ENCODE assay signal across 22 cellular contexts in the genomic region with DNA sequence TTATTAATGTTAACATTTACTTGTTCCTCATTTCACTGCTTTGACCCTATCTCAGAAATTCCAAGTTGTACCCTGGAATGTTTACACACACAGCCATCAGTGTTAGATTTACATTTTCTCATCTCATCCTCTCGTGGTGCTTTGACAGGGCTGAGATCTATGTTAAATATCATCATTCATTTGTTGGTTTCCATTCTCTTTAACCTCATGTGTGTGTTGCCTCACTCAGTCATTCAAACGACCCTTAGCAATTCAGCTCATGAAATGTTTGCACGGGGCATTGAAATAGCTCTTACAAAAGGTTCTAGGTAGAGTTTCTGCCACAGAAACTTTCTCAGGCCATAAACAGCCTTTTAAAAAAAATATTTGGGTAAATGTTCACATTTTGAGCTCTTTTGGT.
DNase-seq lines count a peak whose midpoint lies in the region; ATAC-seq, FAIRE-seq and TF ChIP-seq lines count a peak whose summit lies in the region.
"Had no signal": no experiment of that assay in that cellular context is flagged by ENCODE, and none has a peak within 500 bp of the region (broad histone marks: within the 10 kb centered on the region; RNA-seq: fewer than 3 reads in every experiment).

No MANE protein-coding gene starts in this region.

- TF ChIP-seq RAD21 in K562 (CRISPR knock-in tag; conservative IDR thresholded peaks at IDR 0.05 in 1 of 2, IDR thresholded peaks at IDR 0.05 in 1 of 2), result no peak

- TF ChIP-seq CTCF in heart left ventricle (IDR thresholded peaks at IDR 0.05) (no peak), K562 (IDR thresholded peaks at IDR 0.05 in 2 of 3, conservative IDR thresholded peaks at IDR 0.05 in 1 of 3; ENCODE audit: insufficient read depth in 2 of 3, low read depth in 1 of 3, low read length in 3 of 3) (no peak), WERI-Rb-1 (IDR thresholded peaks at IDR 0.05; ENCODE audit: low read depth, low read length) (no peak)

- H3K27me3 ChIP-seq in heart left ventricle, result no peaks in the 10 kb centered on the region
- no peaks in the 10 kb centered on the region for H3K27me3 ChIP-seq in K562 (ENCODE audit: control insufficient read depth in 2 of 2, insufficient read depth in 2 of 2, low read length in 2 of 2)
- H3K27me3 ChIP-seq in aorta (ENCODE audit: control insufficient read depth in 1 of 2, insufficient read depth in 2 of 2, low read length in 1 of 2), result no peaks in the 10 kb centered on the region
- H3K27me3 ChIP-seq in WERI-Rb-1 (ENCODE audit: insufficient read depth, low read depth, severe bottlenecking), result peaks cover 32% of the 10 kb centered on the region
- H3K27me3 ChIP-seq: MG63, Peyer's patch, SJCRH30 had no signal

- intact Hi-C loops in heart left ventricle (cut with DNase I) (no loop called here), cardiac septum (cut with DNase I) (no loop called here), K562 (cut with micrococcal nuclease) (loop anchor here (5.0 kb wide), 4 partner anchors 73 to 198 kb away; no protein-coding TSS in a partner anchor), aorta (cut with DNase I) (no loop called here)

- FAIRE-seq in K562 (lab: Jason Lieb, UNC), result no peak
- FAIRE-seq: GM12878 had no signal

- CTCF ChIA-PET in K562 (lab: Yijun Ruan, JAX; ENCODE audit: low intra/inter-chr PET ratio), result no interaction called here

- BruUV-seq in K562 (replicated peaks; lab: Mats Ljungman, UMichigan), result no TSS peak

- H3K36me3 ChIP-seq in heart left ventricle (no peaks in the 10 kb centered on the region), K562 (ENCODE audit: control insufficient read depth, insufficient read depth, low read length) (no peaks in the 10 kb centered on the region), aorta (ENCODE audit: control insufficient read depth in 1 of 2, insufficient read depth in 2 of 2, low read length in 1 of 2) (no peaks in the 10 kb centered on the region), WERI-Rb-1 (no peaks in the 10 kb centered on the region)
- H3K36me3 ChIP-seq: MG63, Peyer's patch, SJCRH30 had no signal

- TF ChIP-seq POLR2A in heart left ventricle (IDR thresholded peaks at IDR 0.05) (no peak), K562 (conservative IDR thresholded peaks at IDR 0.05) (no peak)

- H3K27ac ChIP-seq in heart left ventricle (peak overlapping the region in 11 of 12 donors; percentile 17 to 72 (median 53)), K562 (ENCODE audit: extremely low read depth, low read depth, low read length) (peak overlapping the region; percentile 97), aorta (ENCODE audit: low read depth in 1 of 2, low read length in 2 of 2) (no peak overlapping the region), WERI-Rb-1 (no peak overlapping the region)
- H3K27ac ChIP-seq: GM23248, Peyer's patch, SJCRH30 had no signal

- no peaks in the 10 kb centered on the region for H4K20me1 ChIP-seq in K562 (replicated peaks; ENCODE audit: control insufficient read depth, insufficient read depth, low read length)

- DNase-seq in heart left ventricle (no peak), cardiac septum (ENCODE audit: low spot score) (no peak), K562 (ENCODE audit: extremely low read depth in 1 of 4, low spot score in 3 of 4) (no peak), left lobe of liver (ENCODE audit: low spot score) (no peak), aorta (no peak), WERI-Rb-1 (no peak), GDM1 (lab: John Stamatoyannopoulos, UW) (no peak)
- no peak for DNase-seq in activated CD4-positive, CD25-positive, alpha-beta regulatory T cell treated with anti-CD3 and anti-CD28 coated beads, Interleukin-2, amount 50 U/mL, for 72 hours
- DNase-seq: CD4-positive, alpha-beta T cell; COR-L47; DMS53; H7; KBM-7; MG63; NCI-H1694 treated with DMSO at 0.1 percent for 48 hours; NCI-H2081; NCI-H510A; NCI-H69; SJCRH30 had no signal

- no peak for ATAC-seq in heart left ventricle
- no peak; the same call in 2 of the 3 replicates for ATAC-seq in K562
- ATAC-seq in left lobe of liver, result peak; percentile 38
- peak; percentile 11 for ATAC-seq in aorta (ENCODE audit: low FRiP score)
- ATAC-seq: GM12878 had no signal

- H3K4me3 ChIP-seq in heart left ventricle (no peak overlapping the region), K562 (no peak overlapping the region), aorta (ENCODE audit: low read length in 2 of 2) (no peak overlapping the region), WERI-Rb-1 (ENCODE audit: low read depth, low read length) (no peak overlapping the region)
- H3K4me3 ChIP-seq: GM12878, GM23248, MG63, Peyer's patch, SJCRH30 had no signal

- TF ChIP-seq EP300 in K562 (IDR thresholded peaks at IDR 0.05; ENCODE audit: low read length), result no peak

- peak overlapping the region; percentile 91 for H2AFZ ChIP-seq in K562 (ENCODE audit: low read depth, low read length)
- H2AFZ ChIP-seq: GM23248 had no signal

- POLR2A ChIA-PET in K562 (lab: Yijun Ruan, JAX), result interaction anchor here (0.7 to 3.6 kb wide), 9 partner anchors 10 to 1434 kb away, joined by 3 to 20 read pairs (median 4); no protein-coding TSS in a partner anchor

- H3K79me2 ChIP-seq in K562 (ENCODE audit: control insufficient read depth, insufficient read depth, low read length), result no peaks in the 10 kb centered on the region

- WGBS in heart left ventricle, 4 donors, result 72 to 88% (median 78%) methylated on average over 3 of the region's 3 CpGs
- 4% methylated on average over 3 of the region's 3 CpGs for WGBS in K562 (ENCODE audit: insufficient coverage, low coverage, missing lambda C conversion rate)
- 83 to 91% methylated on average over 3 of the region's 3 CpGs for WGBS in aorta, 2 donors

- in situ Hi-C loops in K562 (cut with MboI), result no loop called here

- H3K9me1 ChIP-seq in K562 (ENCODE audit: control insufficient read depth, insufficient read depth, low read length), result no peaks in the 10 kb centered on the region

- H3K4me1 ChIP-seq in heart left ventricle (peaks cover 0 to 15% (median 0%) of the 10 kb centered on the region in 12 donors), K562 (replicated peaks in 1 of 2; ENCODE audit: control insufficient read depth in 2 of 2, insufficient read depth in 2 of 2, low read length in 2 of 2) (peaks cover 9 to 50% of the 10 kb centered on the region in 2 experiments; a peak in 4 of 5 replicates), aorta (ENCODE audit: control insufficient read depth in 1 of 2, insufficient read depth in 2 of 2, low read length in 2 of 2) (no peaks in the 10 kb centered on the region)
- H3K4me1 ChIP-seq: Peyer's patch, SJCRH30 had no signal

- peak overlapping the region; percentile 66; the same call in 1 of the 2 replicates for H3K4me2 ChIP-seq in K562 (ENCODE audit: insufficient read depth, low read length)

- H3K9me3 ChIP-seq in heart left ventricle (no peaks in the 10 kb centered on the region), K562 (replicated peaks; ENCODE audit: control insufficient read depth, insufficient read depth, low read depth, low read length) (no peaks in the 10 kb centered on the region), aorta (ENCODE audit: control insufficient read depth, low read length) (peaks cover 2% of the 10 kb centered on the region), WERI-Rb-1 (ENCODE audit: severe bottlenecking) (no peaks in the 10 kb centered on the region)
- H3K9me3 ChIP-seq: MG63, Peyer's patch, SJCRH30 had no signal

- H3K9ac ChIP-seq in K562 (ENCODE audit: insufficient read depth in 1 of 2, low read depth in 2 of 2, low read length in 2 of 2), result peak overlapping the region in 1 of 2 experiments; percentile 72; a peak in 2 of 4 replicates
- H3K9ac ChIP-seq: GM23248 had no signal

TF ChIP-seq in K562, 482 proteins besides CTCF, POLR2A, EP300 and RAD21 (continues in another document):
- TF ChIP-seq TCF7 (IDR thresholded peaks at IDR 0.05; ENCODE audit: borderline replicate concordance) (no peak), ZNF354B (CRISPR knock-in tag; IDR thresholded peaks at IDR 0.05) (no peak), ZNF778 (CRISPR knock-in tag; IDR thresholded peaks at IDR 0.05) (0 out of 2 replicates have a peak, but pooled peaks have one; percentile 61), ZNF165 (CRISPR knock-in tag; IDR thresholded peaks at IDR 0.05; ENCODE audit: borderline replicate concordance) (no peak), FOXA3 (CRISPR knock-in tag; conservative IDR thresholded peaks at IDR 0.05 in 1 of 2, IDR thresholded peaks at IDR 0.05 in 1 of 2) (no peak), HOXB6 (CRISPR knock-in tag; IDR thresholded peaks at IDR 0.05; ENCODE audit: borderline replicate concordance) (no peak), ARHGAP35 (IDR thresholded peaks at IDR 0.05; ENCODE audit: partially characterized antibody) (no peak)
- TF ChIP-seq, protein P1, sequence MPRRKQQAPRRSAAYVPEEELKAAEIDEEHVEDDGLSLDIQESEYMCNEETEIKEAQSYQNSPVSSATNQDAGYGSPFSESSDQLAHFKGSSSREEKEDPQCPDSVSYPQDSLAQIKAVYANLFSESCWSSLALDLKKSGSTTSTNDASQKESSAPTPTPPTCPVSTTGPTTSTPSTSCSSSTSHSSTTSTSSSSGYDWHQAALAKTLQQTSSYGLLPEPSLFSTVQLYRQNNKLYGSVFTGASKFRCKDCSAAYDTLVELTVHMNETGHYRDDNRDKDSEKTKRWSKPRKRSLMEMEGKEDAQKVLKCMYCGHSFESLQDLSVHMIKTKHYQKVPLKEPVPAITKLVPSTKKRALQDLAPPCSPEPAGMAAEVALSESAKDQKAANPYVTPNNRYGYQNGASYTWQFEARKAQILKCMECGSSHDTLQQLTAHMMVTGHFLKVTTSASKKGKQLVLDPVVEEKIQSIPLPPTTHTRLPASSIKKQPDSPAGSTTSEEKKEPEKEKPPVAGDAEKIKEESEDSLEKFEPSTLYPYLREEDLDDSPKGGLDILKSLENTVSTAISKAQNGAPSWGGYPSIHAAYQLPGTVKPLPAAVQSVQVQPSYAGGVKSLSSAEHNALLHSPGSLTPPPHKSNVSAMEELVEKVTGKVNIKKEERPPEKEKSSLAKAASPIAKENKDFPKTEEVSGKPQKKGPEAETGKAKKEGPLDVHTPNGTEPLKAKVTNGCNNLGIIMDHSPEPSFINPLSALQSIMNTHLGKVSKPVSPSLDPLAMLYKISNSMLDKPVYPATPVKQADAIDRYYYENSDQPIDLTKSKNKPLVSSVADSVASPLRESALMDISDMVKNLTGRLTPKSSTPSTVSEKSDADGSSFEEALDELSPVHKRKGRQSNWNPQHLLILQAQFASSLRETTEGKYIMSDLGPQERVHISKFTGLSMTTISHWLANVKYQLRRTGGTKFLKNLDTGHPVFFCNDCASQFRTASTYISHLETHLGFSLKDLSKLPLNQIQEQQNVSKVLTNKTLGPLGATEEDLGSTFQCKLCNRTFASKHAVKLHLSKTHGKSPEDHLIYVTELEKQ (CRISPR knock-in tag; IDR thresholded peaks at IDR 0.05), result no peak

Comparison
In these comparisons a context has a peak if more than half of its experiments do, and no peak if none do; other contexts are left out.
1. ATAC-seq: peak in left lobe of liver (single experiment) and aorta (single experiment); none in heart left ventricle (0 of 4) and K562 (single experiment).
2. H3K27ac ChIP-seq: peak in heart left ventricle (11 of 12) and K562 (single experiment); none in aorta (0 of 2) and WERI-Rb-1 (single experiment).